1 cellular context compared by ENCODE assay signal in genomic region chr6:5937936-5938706, GRCh38.
TF ChIP-seq lines count a peak whose summit lies in the region.

No MANE protein-coding gene starts in this region.

TF ChIP-seq in HCT116, 20 proteins besides CTCF, POLR2A, EP300 and RAD21:
- TF ChIP-seq, protein P1, sequence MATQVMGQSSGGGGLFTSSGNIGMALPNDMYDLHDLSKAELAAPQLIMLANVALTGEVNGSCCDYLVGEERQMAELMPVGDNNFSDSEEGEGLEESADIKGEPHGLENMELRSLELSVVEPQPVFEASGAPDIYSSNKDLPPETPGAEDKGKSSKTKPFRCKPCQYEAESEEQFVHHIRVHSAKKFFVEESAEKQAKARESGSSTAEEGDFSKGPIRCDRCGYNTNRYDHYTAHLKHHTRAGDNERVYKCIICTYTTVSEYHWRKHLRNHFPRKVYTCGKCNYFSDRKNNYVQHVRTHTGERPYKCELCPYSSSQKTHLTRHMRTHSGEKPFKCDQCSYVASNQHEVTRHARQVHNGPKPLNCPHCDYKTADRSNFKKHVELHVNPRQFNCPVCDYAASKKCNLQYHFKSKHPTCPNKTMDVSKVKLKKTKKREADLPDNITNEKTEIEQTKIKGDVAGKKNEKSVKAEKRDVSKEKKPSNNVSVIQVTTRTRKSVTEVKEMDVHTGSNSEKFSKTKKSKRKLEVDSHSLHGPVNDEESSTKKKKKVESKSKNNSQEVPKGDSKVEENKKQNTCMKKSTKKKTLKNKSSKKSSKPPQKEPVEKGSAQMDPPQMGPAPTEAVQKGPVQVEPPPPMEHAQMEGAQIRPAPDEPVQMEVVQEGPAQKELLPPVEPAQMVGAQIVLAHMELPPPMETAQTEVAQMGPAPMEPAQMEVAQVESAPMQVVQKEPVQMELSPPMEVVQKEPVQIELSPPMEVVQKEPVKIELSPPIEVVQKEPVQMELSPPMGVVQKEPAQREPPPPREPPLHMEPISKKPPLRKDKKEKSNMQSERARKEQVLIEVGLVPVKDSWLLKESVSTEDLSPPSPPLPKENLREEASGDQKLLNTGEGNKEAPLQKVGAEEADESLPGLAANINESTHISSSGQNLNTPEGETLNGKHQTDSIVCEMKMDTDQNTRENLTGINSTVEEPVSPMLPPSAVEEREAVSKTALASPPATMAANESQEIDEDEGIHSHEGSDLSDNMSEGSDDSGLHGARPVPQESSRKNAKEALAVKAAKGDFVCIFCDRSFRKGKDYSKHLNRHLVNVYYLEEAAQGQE (IDR thresholded peaks at IDR 0.05; ENCODE audit: low read depth) = no peak
